In the genomic region with DNA sequence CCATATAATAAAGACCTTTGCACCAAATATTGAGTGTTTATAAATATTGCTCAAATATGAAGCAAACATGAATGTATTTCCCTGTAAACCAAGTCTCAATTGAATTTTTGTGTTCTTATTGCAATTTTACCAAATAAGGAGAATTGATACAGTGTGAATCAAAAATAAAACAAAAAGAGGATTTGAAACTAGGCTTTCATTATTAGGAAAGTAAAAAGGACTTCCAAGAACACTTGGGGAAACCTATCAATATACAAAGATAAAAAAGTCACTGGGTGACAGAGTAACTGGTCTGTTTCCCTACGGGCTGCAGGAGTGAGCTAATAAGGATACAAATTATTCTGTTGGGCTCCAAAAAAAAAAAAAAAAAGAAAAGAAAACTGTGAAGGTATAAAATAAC, we compare ENCODE assay signal across 28 cellular contexts. TPM values are rescaled to one million over a fixed set of nuclear protein-coding genes. Genes with fewer than 3 reads are reported as not detected.
DNase-seq lines count a peak whose midpoint lies in the region; ATAC-seq and TF ChIP-seq lines count a peak whose summit lies in the region.
"Had no signal": no experiment of that assay in that cellular context is flagged by ENCODE, and none has a peak within 500 bp of the region (broad histone marks: within the 10 kb centered on the region; RNA-seq: fewer than 3 reads in every experiment).

No MANE protein-coding gene starts in this region.

- no peaks in the 10 kb centered on the region for H3F3A ChIP-seq in GM23338 (replicated peaks; ENCODE audit: low read depth)

- peak overlapping the region; percentile 61 for H3K27ac Mint-ChIP-seq in dendritic cell treated with granulocyte-macrophage colony-stimulating factor and Interleukin-4, amounts not matched to agents 40 ng/mL and 50 ng/mL, for 4 days
- H3K27ac Mint-ChIP-seq in GM23338 = no peak overlapping the region
- H3K27ac Mint-ChIP-seq: activated naive CD4-positive, alpha-beta T cell treated with anti-CD3 and anti-CD28 coated beads for 36 hours; CD8-positive, alpha-beta memory T cell; mesothelial cell of epicardium; naive thymus-derived CD4-positive, alpha-beta T cell; WTC11 had no signal

- DNase-seq in CD1c-positive myeloid dendritic cell (ENCODE audit: extremely low spot score) (peak; percentile 53), cerebellar cortex (ENCODE audit: low spot score) (no peak), cerebellum (ENCODE audit: low spot score) (no peak), GM23338 (ENCODE audit: low spot score) (no peak)
- DNase-seq: activated naive CD4-positive, alpha-beta T cell treated with anti-CD3 and anti-CD28 coated beads for 36 hours; amygdala; CD8-positive, alpha-beta memory T cell; DMS 273 treated with DMSO at 0.1 percent for 48 hours; effector memory CD4-positive, alpha-beta T cell; glutamatergic neuron; KBM-7; kidney; naive thymus-derived CD4-positive, alpha-beta T cell; NCI-H1417 treated with DMSO at 0.1 percent for 48 hours; NCI-H2081; NCI-H2227 treated with DMSO at 0.1 percent for 48 hours; NCI-H526 treated with DMSO at 0.1 percent for 48 hours; nucleus accumbens; psoas muscle; stimulated activated naive CD4-positive, alpha-beta T cell treated with Interleukin-2 at 50 U/mL for 16 hours; testis; uterus had no signal

- H4K20me1 ChIP-seq in GM23338 (replicated peaks; ENCODE audit: insufficient read depth) = no peaks in the 10 kb centered on the region

- H3K4me2 ChIP-seq in GM23338 = no peak overlapping the region

- H3K27me3 Mint-ChIP-seq in dendritic cell treated with granulocyte-macrophage colony-stimulating factor and Interleukin-4, amounts not matched to agents 40 ng/mL and 50 ng/mL, for 4 days = peaks cover 15% of the 10 kb centered on the region
- no peaks in the 10 kb centered on the region for H3K27me3 Mint-ChIP-seq in GM23338 (ENCODE audit: insufficient read depth, low read depth, poor library complexity)

- no peaks in the 10 kb centered on the region for H3K27me3 ChIP-seq in GM23338 (ENCODE audit: insufficient read depth)
- H3K27me3 ChIP-seq: testis, uterus had no signal

- ATAC-seq in GM18870 (IDR thresholded peaks at IDR 0.05; ENCODE audit: unreplicated experiment) (peak; percentile 37), HG02884 (IDR thresholded peaks at IDR 0.05; ENCODE audit: unreplicated experiment) (peak; percentile 45), GM18907 (IDR thresholded peaks at IDR 0.05; ENCODE audit: unreplicated experiment) (no peak), GM23338 (no peak)
- ATAC-seq: naive thymus-derived CD4-positive, alpha-beta T cell; psoas muscle; WTC11 had no signal

- H3K9me3 Mint-ChIP-seq in dendritic cell treated with granulocyte-macrophage colony-stimulating factor and Interleukin-4, amounts not matched to agents 40 ng/mL and 50 ng/mL, for 4 days = peaks cover 11% of the 10 kb centered on the region
- H3K9me3 Mint-ChIP-seq in GM23338 = no peaks in the 10 kb centered on the region
- H3K9me3 Mint-ChIP-seq: activated naive CD4-positive, alpha-beta T cell treated with anti-CD3 and anti-CD28 coated beads for 36 hours; CD8-positive, alpha-beta memory T cell had no signal

- H3K9me2 ChIP-seq in GM23338 (ENCODE audit: insufficient read depth) = no peaks in the 10 kb centered on the region

- H3K4me3 Mint-ChIP-seq in dendritic cell treated with granulocyte-macrophage colony-stimulating factor and Interleukin-4, amounts not matched to agents 40 ng/mL and 50 ng/mL, for 4 days = no peak overlapping the region
- no peak overlapping the region for H3K4me3 Mint-ChIP-seq in GM23338
- H3K4me3 Mint-ChIP-seq: activated naive CD4-positive, alpha-beta T cell treated with anti-CD3 and anti-CD28 coated beads for 36 hours; CD8-positive, alpha-beta memory T cell; mesothelial cell of epicardium; naive thymus-derived CD4-positive, alpha-beta T cell; WTC11 had no signal

- H3K36me3 Mint-ChIP-seq in dendritic cell treated with granulocyte-macrophage colony-stimulating factor and Interleukin-4, amounts not matched to agents 40 ng/mL and 50 ng/mL, for 4 days (ENCODE audit: low read depth) = peaks cover 5% of the 10 kb centered on the region
- H3K36me3 Mint-ChIP-seq in GM23338 (ENCODE audit: low read depth) = no peaks in the 10 kb centered on the region
- H3K36me3 Mint-ChIP-seq: CD8-positive, alpha-beta memory T cell; mesothelial cell of epicardium; naive thymus-derived CD4-positive, alpha-beta T cell; WTC11 had no signal

- no peaks in the 10 kb centered on the region for H3K79me2 ChIP-seq in GM23338 (replicated peaks; ENCODE audit: insufficient read depth)

- no peak for TF ChIP-seq CTCF in GM23338 (conservative IDR thresholded peaks at IDR 0.05; ENCODE audit: low read depth in 2 of 2)

- no peak overlapping the region for H3K27ac ChIP-seq in GM23338 (ENCODE audit: low read depth)
- H3K27ac ChIP-seq: psoas muscle, testis, uterus had no signal

- no peaks in the 10 kb centered on the region for H3K36me3 ChIP-seq in GM23338 (ENCODE audit: insufficient read depth)
- H3K36me3 ChIP-seq: uterus had no signal

- H3K4me1 ChIP-seq in GM23338 (ENCODE audit: insufficient read depth) = no peaks in the 10 kb centered on the region
- H3K4me1 ChIP-seq: psoas muscle, testis, uterus had no signal

- no peak overlapping the region for H3K4me3 ChIP-seq in GM23338
- H3K4me3 ChIP-seq: psoas muscle, testis, uterus had no signal

- H3K4me1 Mint-ChIP-seq in dendritic cell treated with granulocyte-macrophage colony-stimulating factor and Interleukin-4, amounts not matched to agents 40 ng/mL and 50 ng/mL, for 4 days (ENCODE audit: low read depth) = peaks cover 33% of the 10 kb centered on the region
- no peaks in the 10 kb centered on the region for H3K4me1 Mint-ChIP-seq in GM23338
- H3K4me1 Mint-ChIP-seq: CD8-positive, alpha-beta memory T cell; WTC11 had no signal

- intact Hi-C loops in dendritic cell treated with granulocyte-macrophage colony-stimulating factor and Interleukin-4, amounts not matched to agents 40 ng/mL and 50 ng/mL, for 4 days (cut with micrococcal nuclease) = no loop called here

- no peak overlapping the region for H2AFZ ChIP-seq in GM23338

TF ChIP-seq in GM23338, 12 proteins besides CTCF, POLR2A, EP300 and RAD21 (continues in another document):
- TF ChIP-seq EZH2 (IDR thresholded peaks at IDR 0.05; ENCODE audit: low read depth, unreplicated experiment) (no peak), POLR2AphosphoS5 (IDR thresholded peaks at IDR 0.05; ENCODE audit: low read depth) (no peak)
- TF ChIP-seq, protein P1, sequence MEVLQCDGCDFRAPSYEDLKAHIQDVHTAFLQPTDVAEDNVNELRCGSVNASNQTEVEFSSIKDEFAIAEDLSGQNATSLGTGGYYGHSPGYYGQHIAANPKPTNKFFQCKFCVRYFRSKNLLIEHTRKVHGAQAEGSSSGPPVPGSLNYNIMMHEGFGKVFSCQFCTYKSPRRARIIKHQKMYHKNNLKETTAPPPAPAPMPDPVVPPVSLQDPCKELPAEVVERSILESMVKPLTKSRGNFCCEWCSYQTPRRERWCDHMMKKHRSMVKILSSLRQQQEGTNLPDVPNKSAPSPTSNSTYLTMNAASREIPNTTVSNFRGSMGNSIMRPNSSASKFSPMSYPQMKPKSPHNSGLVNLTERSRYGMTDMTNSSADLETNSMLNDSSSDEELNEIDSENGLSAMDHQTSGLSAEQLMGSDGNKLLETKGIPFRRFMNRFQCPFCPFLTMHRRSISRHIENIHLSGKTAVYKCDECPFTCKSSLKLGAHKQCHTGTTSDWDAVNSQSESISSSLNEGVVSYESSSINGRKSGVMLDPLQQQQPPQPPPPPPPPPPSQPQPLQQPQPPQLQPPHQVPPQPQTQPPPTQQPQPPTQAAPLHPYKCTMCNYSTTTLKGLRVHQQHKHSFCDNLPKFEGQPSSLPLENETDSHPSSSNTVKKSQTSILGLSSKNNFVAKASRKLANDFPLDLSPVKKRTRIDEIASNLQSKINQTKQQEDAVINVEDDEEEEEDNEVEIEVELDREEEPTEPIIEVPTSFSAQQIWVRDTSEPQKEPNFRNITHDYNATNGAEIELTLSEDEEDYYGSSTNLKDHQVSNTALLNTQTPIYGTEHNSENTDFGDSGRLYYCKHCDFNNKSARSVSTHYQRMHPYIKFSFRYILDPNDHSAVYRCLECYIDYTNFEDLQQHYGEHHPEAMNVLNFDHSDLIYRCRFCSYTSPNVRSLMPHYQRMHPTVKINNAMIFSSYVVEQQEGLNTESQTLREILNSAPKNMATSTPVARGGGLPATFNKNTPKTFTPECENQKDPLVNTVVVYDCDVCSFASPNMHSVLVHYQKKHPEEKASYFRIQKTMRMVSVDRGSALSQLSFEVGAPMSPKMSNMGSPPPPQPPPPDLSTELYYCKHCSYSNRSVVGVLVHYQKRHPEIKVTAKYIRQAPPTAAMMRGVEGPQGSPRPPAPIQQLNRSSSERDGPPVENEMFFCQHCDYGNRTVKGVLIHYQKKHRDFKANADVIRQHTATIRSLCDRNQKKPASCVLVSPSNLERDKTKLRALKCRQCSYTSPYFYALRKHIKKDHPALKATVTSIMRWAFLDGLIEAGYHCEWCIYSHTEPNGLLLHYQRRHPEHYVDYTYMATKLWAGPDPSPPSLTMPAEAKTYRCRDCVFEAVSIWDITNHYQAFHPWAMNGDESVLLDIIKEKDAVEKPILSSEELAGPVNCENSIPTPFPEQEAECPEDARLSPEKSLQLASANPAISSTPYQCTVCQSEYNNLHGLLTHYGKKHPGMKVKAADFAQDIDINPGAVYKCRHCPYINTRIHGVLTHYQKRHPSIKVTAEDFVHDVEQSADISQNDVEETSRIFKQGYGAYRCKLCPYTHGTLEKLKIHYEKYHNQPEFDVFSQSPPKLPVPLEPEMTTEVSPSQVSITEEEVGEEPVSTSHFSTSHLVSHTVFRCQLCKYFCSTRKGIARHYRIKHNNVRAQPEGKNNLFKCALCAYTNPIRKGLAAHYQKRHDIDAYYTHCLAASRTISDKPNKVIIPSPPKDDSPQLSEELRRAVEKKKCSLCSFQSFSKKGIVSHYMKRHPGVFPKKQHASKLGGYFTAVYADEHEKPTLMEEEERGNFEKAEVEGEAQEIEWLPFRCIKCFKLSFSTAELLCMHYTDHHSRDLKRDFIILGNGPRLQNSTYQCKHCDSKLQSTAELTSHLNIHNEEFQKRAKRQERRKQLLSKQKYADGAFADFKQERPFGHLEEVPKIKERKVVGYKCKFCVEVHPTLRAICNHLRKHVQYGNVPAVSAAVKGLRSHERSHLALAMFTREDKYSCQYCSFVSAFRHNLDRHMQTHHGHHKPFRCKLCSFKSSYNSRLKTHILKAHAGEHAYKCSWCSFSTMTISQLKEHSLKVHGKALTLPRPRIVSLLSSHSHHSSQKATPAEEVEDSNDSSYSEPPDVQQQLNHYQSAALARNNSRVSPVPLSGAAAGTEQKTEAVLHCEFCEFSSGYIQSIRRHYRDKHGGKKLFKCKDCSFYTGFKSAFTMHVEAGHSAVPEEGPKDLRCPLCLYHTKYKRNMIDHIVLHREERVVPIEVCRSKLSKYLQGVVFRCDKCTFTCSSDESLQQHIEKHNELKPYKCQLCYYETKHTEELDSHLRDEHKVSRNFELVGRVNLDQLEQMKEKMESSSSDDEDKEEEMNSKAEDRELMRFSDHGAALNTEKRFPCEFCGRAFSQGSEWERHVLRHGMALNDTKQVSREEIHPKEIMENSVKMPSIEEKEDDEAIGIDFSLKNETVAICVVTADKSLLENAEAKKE (CRISPR knock-in tag; IDR thresholded peaks at IDR 0.05) = no peak

RNA-seq across cellular contexts. Expression of a gene that starts 44.8 kb away (rescaled TPM):
- total RNA-seq in cerebellum = 74.2 TPM
- 67.8 and 70.2 TPM in 2 replicates for total RNA-seq in GM23338 (2014; rRNA removed; shearing (Covaris generic))
- 37.2 and 50.8 TPM in 2 replicates for polyA plus RNA-seq in GM23338 (2016; fragmentation: Nextera tagmentation; extraction: Ambion mirVana)

Comparison
In these comparisons a context has a peak if more than half of its experiments do, and no peak if none do; other contexts are left out.
1. ATAC-seq: peak in GM18870 (single experiment) and HG02884 (single experiment); none in GM18907 (single experiment) and GM23338 (single experiment).